Comparison of ENCODE assay signal across 17 cellular contexts in genomic region chr14:91175802-91176201, GRCh38.
DNase-seq lines count a peak whose midpoint lies in the region; ATAC-seq lines count a peak whose summit lies in the region.
"Had no signal": no experiment of that assay in that cellular context is flagged by ENCODE, and none has a peak within 500 bp of the region (broad histone marks: within the 10 kb centered on the region; RNA-seq: fewer than 3 reads in every experiment).

No MANE protein-coding gene starts in this region.

- CTCF ChIA-PET in activated naive CD4-positive, alpha-beta T cell treated with anti-CD3 and anti-CD28 coated beads, Interleukin-2, amount 10 ng/mL, durations not matched to agents 7 days and 5 days (lab: Charles Lee) = interaction anchor here (0.6 to 13.3 kb wide), 13 partner anchors 10 to 415 kb away, joined by 3 to 229 read pairs (median 17); partner anchors contain the start of genes GPR68 and RPS6KA5

- no peak for ATAC-seq in activated T-helper 17 cell treated with anti-CD3 and anti-CD28 coated beads, Interleukin-2, amount 50 U/mL, for 72 hours (replicated peaks)
- ATAC-seq in GM21515 (IDR thresholded peaks at IDR 0.05; ENCODE audit: unreplicated experiment) (no peak), GM18858 (IDR thresholded peaks at IDR 0.05; ENCODE audit: unreplicated experiment) (no peak), HG03439 (IDR thresholded peaks at IDR 0.05; ENCODE audit: unreplicated experiment) (no peak)
- ATAC-seq: CD8-positive, alpha-beta T cell; Right ventricle myocardium inferior had no signal

- peak overlapping the region; percentile 67 for H3K27ac Mint-ChIP-seq in activated naive CD4-positive, alpha-beta T cell treated with anti-CD3 and anti-CD28 coated beads, Interleukin-2, amount 10 ng/mL, durations not matched to agents 7 days and 5 days
- H3K27ac Mint-ChIP-seq in activated T-helper 17 cell treated with anti-CD3 and anti-CD28 coated beads, Interleukin-2, amount 50 U/mL, for 72 hours = peak overlapping the region; percentile 63
- H3K27ac Mint-ChIP-seq: CD8-positive, alpha-beta T cell had no signal

- peaks cover 36% of the 10 kb centered on the region for H3K36me3 Mint-ChIP-seq in activated naive CD4-positive, alpha-beta T cell treated with anti-CD3 and anti-CD28 coated beads, Interleukin-2, amount 10 ng/mL, durations not matched to agents 7 days and 5 days
- H3K36me3 Mint-ChIP-seq in activated T-helper 17 cell treated with anti-CD3 and anti-CD28 coated beads, Interleukin-2, amount 50 U/mL, for 72 hours (ENCODE audit: low read depth) = peaks cover 56% of the 10 kb centered on the region

- H3K9me3 Mint-ChIP-seq in activated naive CD4-positive, alpha-beta T cell treated with anti-CD3 and anti-CD28 coated beads, Interleukin-2, amount 10 ng/mL, durations not matched to agents 7 days and 5 days = no peaks in the 10 kb centered on the region
- no peaks in the 10 kb centered on the region for H3K9me3 Mint-ChIP-seq in activated T-helper 17 cell treated with anti-CD3 and anti-CD28 coated beads, Interleukin-2, amount 50 U/mL, for 72 hours
- H3K9me3 Mint-ChIP-seq: CD8-positive, alpha-beta T cell had no signal

- H3K4me1 Mint-ChIP-seq in activated naive CD4-positive, alpha-beta T cell treated with anti-CD3 and anti-CD28 coated beads, Interleukin-2, amount 10 ng/mL, durations not matched to agents 7 days and 5 days = peaks cover 16% of the 10 kb centered on the region
- H3K4me1 Mint-ChIP-seq in activated T-helper 17 cell treated with anti-CD3 and anti-CD28 coated beads, Interleukin-2, amount 50 U/mL, for 72 hours = peaks cover 16% of the 10 kb centered on the region

- DNase-seq in NCI-H1417 (lab: John Stamatoyannopoulos, UW) (peak in 2 of 3 experiments; percentile 17 to 49), NCI-H1417 treated with DMSO at 0.1 percent for 48 hours (lab: John Stamatoyannopoulos, UW) (no peak)
- no peak for DNase-seq in activated naive CD4-positive, alpha-beta T cell treated with anti-CD3 and anti-CD28 coated beads, Interleukin-2, amount 10 ng/mL, durations not matched to agents 7 days and 5 days
- no peak for DNase-seq in activated naive CD4-positive, alpha-beta T cell treated with anti-CD3 and anti-CD28 coated beads, Interleukin-2, amount 50 U/mL, for 16 hours
- DNase-seq: CD8-positive, alpha-beta T cell; DND-41; GF-D8; HCEC 1CT; NCI-H1436; NCI-H2081 treated with DMSO at 0.1 percent for 48 hours; NCI-H226; NCI-H526 had no signal

- no peak overlapping the region for H3K4me3 Mint-ChIP-seq in activated naive CD4-positive, alpha-beta T cell treated with anti-CD3 and anti-CD28 coated beads, Interleukin-2, amount 10 ng/mL, durations not matched to agents 7 days and 5 days
- no peak overlapping the region for H3K4me3 Mint-ChIP-seq in activated T-helper 17 cell treated with anti-CD3 and anti-CD28 coated beads, Interleukin-2, amount 50 U/mL, for 72 hours
- H3K4me3 Mint-ChIP-seq: CD8-positive, alpha-beta T cell had no signal

- H3K27me3 Mint-ChIP-seq in activated naive CD4-positive, alpha-beta T cell treated with anti-CD3 and anti-CD28 coated beads, Interleukin-2, amount 10 ng/mL, durations not matched to agents 7 days and 5 days = no peaks in the 10 kb centered on the region
- H3K27me3 Mint-ChIP-seq in activated T-helper 17 cell treated with anti-CD3 and anti-CD28 coated beads, Interleukin-2, amount 50 U/mL, for 72 hours = no peaks in the 10 kb centered on the region

Comparison
In these comparisons a context has a peak if more than half of its experiments do, and no peak if none do; other contexts are left out.
1. DNase-seq: peak in NCI-H1417 (2 of 3); none in NCI-H1417 treated with DMSO at 0.1 percent for 48 hours (single experiment), activated naive CD4-positive, alpha-beta T cell treated with anti-CD3 and anti-CD28 coated beads, Interleukin-2, amount 10 ng/mL, durations not matched to agents 7 days and 5 days (single experiment) and activated naive CD4-positive, alpha-beta T cell treated with anti-CD3 and anti-CD28 coated beads, Interleukin-2, amount 50 U/mL, for 16 hours (single experiment).